22 cellular contexts compared by ENCODE assay signal in the genomic region with DNA sequence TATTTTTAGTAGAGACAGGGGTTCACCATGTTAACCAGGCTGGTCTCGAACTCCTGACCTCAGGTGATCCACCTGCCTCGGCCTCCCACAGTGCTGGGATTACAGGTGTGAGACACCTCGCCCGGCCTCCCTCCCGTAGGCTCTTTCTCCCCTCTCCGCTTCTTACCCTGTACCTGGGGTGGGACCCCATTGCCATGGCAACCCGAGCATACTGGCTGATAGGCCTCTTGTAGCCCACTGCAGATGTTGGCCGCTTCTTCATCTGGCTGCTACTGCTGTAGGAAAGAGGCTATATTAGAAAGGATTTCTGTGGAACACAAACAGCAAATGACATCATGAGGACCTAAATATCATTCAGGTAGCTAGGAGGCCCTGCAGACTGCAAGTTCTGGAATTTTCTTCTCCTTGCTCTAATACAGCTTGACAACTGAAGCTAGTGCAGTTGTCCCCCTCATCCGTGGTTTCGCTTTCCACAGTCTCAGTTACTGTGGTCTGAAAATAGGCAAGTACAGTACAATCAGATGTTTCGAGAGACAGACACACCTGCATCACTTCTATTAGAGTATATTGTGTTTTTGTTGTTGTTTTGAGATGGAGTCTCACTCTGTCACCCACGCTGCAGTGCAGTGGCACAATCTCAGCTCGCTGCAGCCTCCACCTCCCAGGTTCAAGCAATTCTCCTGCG.
"Had no signal": no experiment of that assay in that cellular context is flagged by ENCODE, and none has a peak within 500 bp of the region (broad histone marks: within the 10 kb centered on the region; RNA-seq: fewer than 3 reads in every experiment).

No MANE protein-coding gene starts in this region.

- H3K4me3 ChIP-seq: MG63, SJCRH30 had no signal

- H3K4me1 ChIP-seq: SJCRH30 had no signal

- H3K36me3 ChIP-seq: MG63, SJCRH30 had no signal

- H3K27ac ChIP-seq: SJCRH30 had no signal

- DNase-seq: Karpas-422; KG1; MG63; NCI-H1092 treated with DMSO at 0.1 percent for 48 hours; NCI-H1436; NCI-H187; NCI-H2029; NCI-H2081 treated with DMSO at 0.1 percent for 48 hours; NCI-H2171; NCI-H226; NCI-H446; NCI-H510A; NCI-H524 treated with DMSO at 0.1 percent for 48 hours; NCI-H69; NCI-H774; NK-92 treated with Interleukin-12 subunit alpha and Interleukin-12 subunit beta, amount 100 ng/mL, for 24 hours; PC-3; SHP77 treated with DMSO at 0.1 percent for 48 hours; SJCRH30 had no signal

- ATAC-seq: Panc1, PC-3, Right ventricle myocardium inferior, SK-N-SH treated with all-trans-retinoic acid at 6 μM for 48 hours had no signal

- H3K27me3 ChIP-seq: MG63, SJCRH30 had no signal

- H3K9me3 ChIP-seq: MG63, SJCRH30 had no signal
